10 cellular contexts compared by ENCODE assay signal in genomic region chr9:37121881-37122280, GRCh38. TPM values are rescaled to one million over a fixed set of nuclear protein-coding genes. Genes with fewer than 3 reads are reported as not detected.
A peak's percentile ranks its signal among the peaks of the same experiment; 100 is the strongest.
DNase-seq lines count a peak whose midpoint lies in the region; ATAC-seq, FAIRE-seq and TF ChIP-seq lines count a peak whose summit lies in the region.
"Had no signal": no experiment of that assay in that cellular context is flagged by ENCODE, and none has a peak within 500 bp of the region (broad histone marks: within the 10 kb centered on the region; RNA-seq: fewer than 3 reads in every experiment).

No MANE protein-coding gene starts in this region.

- peaks cover 4 to 61% of the 10 kb centered on the region in 2 experiments; a peak in 3 of 4 replicates for H3K79me2 ChIP-seq in H1 (ENCODE audit: control insufficient read depth in 1 of 2, insufficient read depth in 2 of 2, low read length in 2 of 2)

- 89% methylated on average over 4 of the region's 4 CpGs; no CpG with 5 or more reads in 1 of the 2 experiments for WGBS in H1 (ENCODE audit: extremely low coverage in 1 of 2, insufficient coverage in 1 of 2, insufficient read length in 1 of 2, insufficient replicate concordance in 2 of 2, low coverage in 1 of 2, low lambda C conversion rate in 2 of 2, missing lambda C conversion rate in 1 of 2), 2 experiments

- H3K27ac Mint-ChIP-seq in progenitor cell of endocrine pancreas = peak overlapping the region; percentile 30

- no peaks in the 10 kb centered on the region; a peak in 1 of 7 replicates for H3K4me1 ChIP-seq in H1 (replicated peaks in 1 of 4; ENCODE audit: control insufficient read depth in 3 of 4, insufficient read depth in 4 of 4, low read length in 3 of 4)

- H4K5ac ChIP-seq in H1 (ENCODE audit: insufficient read length, low read depth, low read length) = no peak overlapping the region

- POLR2A ChIA-PET in H1 (lab: Charles Lee; ENCODE audit: partially characterized antibody) = interaction anchor here (1.2 kb wide), 1 partner anchor 8 kb away, joined by 3 read pairs; no protein-coding TSS in a partner anchor

- H2AFZ ChIP-seq in H1 (ENCODE audit: low read length) = no peak overlapping the region

- no peaks in the 10 kb centered on the region; a peak in 1 of 4 replicates for H3K9me3 ChIP-seq in H1 (ENCODE audit: insufficient read depth in 2 of 2, low read depth in 1 of 2, low read length in 1 of 2)

- DNase-seq in RKO (ENCODE audit: low spot score) (peak; percentile 59), H1 (ENCODE audit: low read depth in 1 of 2, low spot score in 2 of 2) (no peak), progenitor cell of endocrine pancreas (ENCODE audit: low spot score, unreplicated experiment) (no peak), SKM-1 (lab: John Stamatoyannopoulos, UW; ENCODE audit: unreplicated experiment) (no peak)
- DNase-seq: activated CD8-positive, alpha-beta memory T cell treated with anti-CD3 and anti-CD28 coated beads, Interleukin-2, amount 50 U/mL, for 4 hours; NCI-H2171; small intestine had no signal

- H3K23ac ChIP-seq in H1 (ENCODE audit: insufficient read length) = no peak overlapping the region

- peaks cover 0 to 5% (median 5%) of the 10 kb centered on the region in 4 experiments; a peak in 3 of 7 replicates for H3K27me3 ChIP-seq in H1 (replicated peaks in 1 of 4; ENCODE audit: control insufficient read depth in 3 of 4, extremely low read depth in 1 of 4, insufficient read depth in 3 of 4, low read length in 3 of 4)

- peaks cover 6% of the 10 kb centered on the region; the same call in 1 of the 2 replicates for H3K79me1 ChIP-seq in H1 (ENCODE audit: low read depth, low read length)

- no peak overlapping the region for H4K8ac ChIP-seq in H1 (ENCODE audit: extremely low read depth, insufficient read depth, low read length)

- no peak for TF ChIP-seq EP300 in H1 (IDR thresholded peaks at IDR 0.05; ENCODE audit: borderline replicate concordance in 1 of 2, low read depth in 2 of 2, low read length in 2 of 2)

- FAIRE-seq in H1 (lab: Jason Lieb, UNC) = no peak
- FAIRE-seq: small intestine had no signal

- no peak overlapping the region for H3K18ac ChIP-seq in H1 (ENCODE audit: extremely low read depth, low read length)

- H3K27me3 Mint-ChIP-seq in progenitor cell of endocrine pancreas = no peaks in the 10 kb centered on the region

- no peak overlapping the region for H4K91ac ChIP-seq in H1 (replicated peaks; ENCODE audit: insufficient read length, low read length)

- no peak overlapping the region for H2BK20ac ChIP-seq in H1 (ENCODE audit: low read length)

- no peak overlapping the region for H2BK12ac ChIP-seq in H1 (ENCODE audit: low read depth, low read length)

- H2BK15ac ChIP-seq in H1 (ENCODE audit: low read length) = no peak overlapping the region

- peaks cover 0 to 7% (median 5%) of the 10 kb centered on the region in 4 experiments; a peak in 6 of 8 replicates for H3K36me3 ChIP-seq in H1 (ENCODE audit: control insufficient read depth in 2 of 4, insufficient read depth in 4 of 4, low read length in 3 of 4)

- CTCF ChIA-PET in H1 (lab: Charles Lee; ENCODE audit: partially characterized antibody) = interaction anchor here (0.9 to 1.3 kb wide), 3 partner anchors 10 to 208 kb away, joined by 3 to 6 read pairs (median 3); no protein-coding TSS in a partner anchor

- H3K9me3 Mint-ChIP-seq in progenitor cell of endocrine pancreas (ENCODE audit: low read depth) = peaks cover 3% of the 10 kb centered on the region

- peaks cover 2% of the 10 kb centered on the region for H3K36me3 Mint-ChIP-seq in progenitor cell of endocrine pancreas (ENCODE audit: insufficient read depth)

- no peaks in the 10 kb centered on the region; the same call in 1 of the 2 replicates for H3K23me2 ChIP-seq in H1 (ENCODE audit: low read depth, low read length)

- H3K4me2 ChIP-seq in H1 (ENCODE audit: insufficient read depth in 1 of 2, low read depth in 2 of 2, low read length in 2 of 2) = peak overlapping the region; percentile 71 to 81; a peak in 3 of 4 replicates

- no peak overlapping the region for H3K27ac ChIP-seq in H1 (ENCODE audit: low read depth, low read length)

- no peak for TF ChIP-seq RAD21 in H1 (IDR thresholded peaks at IDR 0.05 in 1 of 2, conservative IDR thresholded peaks at IDR 0.05 in 1 of 2; ENCODE audit: low read depth in 2 of 2, low read length in 2 of 2)

- no peak overlapping the region for H3K9ac ChIP-seq in H1 (replicated peaks in 1 of 4; ENCODE audit: extremely low read depth in 1 of 4, low read depth in 3 of 4, low read length in 3 of 4)

- H2BK5ac ChIP-seq in H1 (ENCODE audit: low read depth, low read length) = no peak overlapping the region

- H3K4me3 ChIP-seq in GM12875 (ENCODE audit: low read depth, low read length) (peak overlapping the region; percentile 77), H1 (ENCODE audit: extremely low read depth in 1 of 4, insufficient read depth in 2 of 4, low read depth in 3 of 4, low read length in 4 of 4) (peak overlapping the region in 3 of 4 experiments; percentile 1 to 73 (median 16); a peak in 5 of 8 replicates)

- H3K14ac ChIP-seq in H1 (ENCODE audit: insufficient read length) = no peak overlapping the region

- no peak overlapping the region for H3K56ac ChIP-seq in H1 (replicated peaks; ENCODE audit: insufficient read length, low read depth, low read length)

- ATAC-seq in GM18858 (IDR thresholded peaks at IDR 0.05; ENCODE audit: unreplicated experiment) = no peak
- no peak for ATAC-seq in HG02759 (IDR thresholded peaks at IDR 0.05; ENCODE audit: unreplicated experiment)

- H4K20me1 ChIP-seq in H1 (replicated peaks in 1 of 2; ENCODE audit: control insufficient read depth in 1 of 2, insufficient read depth in 2 of 2, low read length in 2 of 2) = no peaks in the 10 kb centered on the region

- peaks cover 13% of the 10 kb centered on the region for H3K4me1 Mint-ChIP-seq in progenitor cell of endocrine pancreas (ENCODE audit: low read depth)

- H3K4ac ChIP-seq in H1 (replicated peaks; ENCODE audit: insufficient read length, low read depth, low read length) = no peak overlapping the region

- TF ChIP-seq CTCF in GM12875 (IDR thresholded peaks at IDR 0.05; ENCODE audit: borderline replicate concordance, insufficient read depth, low read depth, low read length) (no peak), H1 (IDR thresholded peaks at IDR 0.05; ENCODE audit: control extremely low read depth in 1 of 3, insufficient read depth in 1 of 3, low read depth in 1 of 3, low read length in 3 of 3) (no peak), progenitor cell of endocrine pancreas (IDR thresholded peaks at IDR 0.05; ENCODE audit: unreplicated experiment) (no peak)

- peak overlapping the region; percentile 95 for H3K4me3 Mint-ChIP-seq in progenitor cell of endocrine pancreas (ENCODE audit: low read depth)

- TF ChIP-seq POLR2A in H1 (IDR thresholded peaks at IDR 0.05; ENCODE audit: control extremely low read depth in 1 of 2, low read depth in 2 of 2, low read length in 2 of 2) = no peak

- H2AK5ac ChIP-seq in H1 (ENCODE audit: low read depth, low read length) = no peak overlapping the region

- H2BK120ac ChIP-seq in H1 (replicated peaks; ENCODE audit: low read depth, low read length) = no peak overlapping the region

TF ChIP-seq in H1, 55 proteins besides CTCF, POLR2A, EP300 and RAD21:
- TF ChIP-seq TEAD4 (IDR thresholded peaks at IDR 0.05; ENCODE audit: low read depth, low read length) (no peak), RFX5 (IDR thresholded peaks at IDR 0.05; ENCODE audit: borderline replicate concordance, low read depth, low read length) (no peak), TAF1 (IDR thresholded peaks at IDR 0.05; ENCODE audit: low read depth, low read length) (no peak), YY1 (IDR thresholded peaks at IDR 0.05; ENCODE audit: low read depth, low read length) (no peak), HDAC6 (IDR thresholded peaks at IDR 0.05; ENCODE audit: low read depth, low read length) (no peak), SRF (IDR thresholded peaks at IDR 0.05; ENCODE audit: low read depth, low read length) (no peak)

RNA-seq across cellular contexts. Expression of gene ZCCHC7, which starts 1.5 kb away (rescaled TPM):
- total RNA-seq in H1 (2021; fragmentation: NEBNext Ultra II Directional; extraction: Animal tissue kit (Norgen Biotek cat#: 25700)) = 27.5 and 28.5 TPM in 2 replicates
- polyA plus RNA-seq in H1 (2011; rRNA removed) = 9.4 and 12.2 TPM in 2 replicates
- 10.7 TPM for polyA plus RNA-seq in H1 (2011; cell fraction: cytosol; rRNA removed)
- polyA plus RNA-seq in H1 (2011; cell fraction: nucleus; rRNA removed) = 37.4 TPM
- 13.8 to 21.5 TPM (median 15.5 TPM) in 4 replicates for polyA plus RNA-seq in H1 (2012, experiment 1 of 2)
- polyA plus RNA-seq in H1 (2012, experiment 2 of 2) = 0.94 TPM
- 52.4 TPM for polyA plus RNA-seq in H1 (2013, experiment 1 of 2)
- 48.4 TPM for polyA plus RNA-seq in H1 (2013, experiment 2 of 2)
- polyA minus RNA-seq in H1 (2011; rRNA and poly(A)+ RNA removed) = 66.1 and 71.8 TPM in 2 replicates
- 22.2 TPM for polyA minus RNA-seq in H1 (2011; cell fraction: cytosol; rRNA and poly(A)+ RNA removed)
- polyA minus RNA-seq in H1 (2011; cell fraction: nucleus; rRNA and poly(A)+ RNA removed) = 84.4 TPM
- total RNA-seq in progenitor cell of endocrine pancreas = 16.6 and 16.7 TPM in 2 replicates
